Comparison of ENCODE assay signal across 8 cellular contexts in genomic region chr15:42133892-42134502, GRCh38. TPM values are rescaled to one million over a fixed set of nuclear protein-coding genes. Genes with fewer than 3 reads are reported as not detected.
A peak's percentile ranks its signal among the peaks of the same experiment; 100 is the strongest.
DNase-seq lines count a peak whose midpoint lies in the region; ATAC-seq and TF ChIP-seq lines count a peak whose summit lies in the region.

No MANE protein-coding gene starts in this region.

- TF ChIP-seq RAD21 in Ishikawa (IDR thresholded peaks at IDR 0.05; ENCODE audit: low read depth) = peak; percentile 88

- no peaks in the 10 kb centered on the region for H3K36me3 ChIP-seq in SJCRH30

- H3K27ac ChIP-seq in SJCRH30 = no peak overlapping the region

- ATAC-seq in HG02610 (IDR thresholded peaks at IDR 0.05; ENCODE audit: unreplicated experiment) = no peak

- TF ChIP-seq EP300 in Ishikawa (IDR thresholded peaks at IDR 0.05; ENCODE audit: borderline replicate concordance) = no peak

- H3K4me3 ChIP-seq in SJCRH30 = no peak overlapping the region

- peaks cover 41% of the 10 kb centered on the region for H3K27me3 Mint-ChIP-seq in activated naive CD4-positive, alpha-beta T cell treated with anti-CD3 and anti-CD28 coated beads, Interleukin-2, amount 10 ng/mL, durations not matched to agents 7 days and 5 days

- peaks cover 3% of the 10 kb centered on the region for H3K4me1 Mint-ChIP-seq in activated naive CD4-positive, alpha-beta T cell treated with anti-CD3 and anti-CD28 coated beads, Interleukin-2, amount 10 ng/mL, durations not matched to agents 7 days and 5 days

- DNase-seq in DMS 273 treated with DMSO at 0.1 percent for 48 hours (lab: John Stamatoyannopoulos, UW) = peak; percentile 2
- peak; percentile 80 to 83 for DNase-seq in SJCRH30
- DNase-seq in activated naive CD4-positive, alpha-beta T cell treated with anti-CD3 and anti-CD28 coated beads, Interleukin-2, amount 10 ng/mL, durations not matched to agents 7 days and 5 days = peak; percentile 80
- peak; percentile 38 for DNase-seq in iris pigment epithelial cell (ENCODE audit: low read depth)
- DNase-seq in stimulated activated CD4-positive, alpha-beta T cell treated with anti-CD3 and anti-CD28 coated beads, TNF-alpha, amount 100 ng/mL, for 48 hours (ENCODE audit: low read depth in 3 of 3) = peak; percentile 20 to 70 (median 33)
- DNase-seq in mucosa of gallbladder (ENCODE audit: low spot score) = no peak

- no peaks in the 10 kb centered on the region for H3K9me3 ChIP-seq in SJCRH30 (replicated peaks)

- peaks cover 6% of the 10 kb centered on the region; the same call in 1 of the 2 replicates for H3K4me1 ChIP-seq in SJCRH30

- H3K27me3 ChIP-seq in SJCRH30 = no peaks in the 10 kb centered on the region

- H3K9me3 Mint-ChIP-seq in activated naive CD4-positive, alpha-beta T cell treated with anti-CD3 and anti-CD28 coated beads, Interleukin-2, amount 10 ng/mL, durations not matched to agents 7 days and 5 days = no peaks in the 10 kb centered on the region

- H3K27ac Mint-ChIP-seq in activated naive CD4-positive, alpha-beta T cell treated with anti-CD3 and anti-CD28 coated beads, Interleukin-2, amount 10 ng/mL, durations not matched to agents 7 days and 5 days = no peak overlapping the region

- CTCF ChIA-PET in activated naive CD4-positive, alpha-beta T cell treated with anti-CD3 and anti-CD28 coated beads, Interleukin-2, amount 10 ng/mL, durations not matched to agents 7 days and 5 days (lab: Charles Lee) = interaction anchor here (0.6 to 7.5 kb wide), 14 partner anchors 11 to 167 kb away, joined by 3 to 74 read pairs (median 4); no protein-coding TSS in a partner anchor

- no peaks in the 10 kb centered on the region for H3K36me3 Mint-ChIP-seq in activated naive CD4-positive, alpha-beta T cell treated with anti-CD3 and anti-CD28 coated beads, Interleukin-2, amount 10 ng/mL, durations not matched to agents 7 days and 5 days

- no peak overlapping the region for H3K4me3 Mint-ChIP-seq in activated naive CD4-positive, alpha-beta T cell treated with anti-CD3 and anti-CD28 coated beads, Interleukin-2, amount 10 ng/mL, durations not matched to agents 7 days and 5 days

TF ChIP-seq in Ishikawa, 13 proteins besides CTCF, POLR2A, EP300 and RAD21:
- TF ChIP-seq NFIC (IDR thresholded peaks at IDR 0.05) (no peak), TEAD4 (IDR thresholded peaks at IDR 0.05) (no peak), MAX (IDR thresholded peaks at IDR 0.05) (no peak), CEBPB (IDR thresholded peaks at IDR 0.05) (no peak), REST (IDR thresholded peaks at IDR 0.05; ENCODE audit: low read depth) (no peak), FOXM1 (IDR thresholded peaks at IDR 0.05; ENCODE audit: borderline replicate concordance, low read depth) (no peak), USF1 (IDR thresholded peaks at IDR 0.05) (no peak), EGR1 (IDR thresholded peaks at IDR 0.05) (no peak), YY1 (IDR thresholded peaks at IDR 0.05; ENCODE audit: low read depth) (peak; percentile 38; the same call in 1 of the 2 replicates)

RNA-seq across cellular contexts. Expression of gene PLA2G4F, which starts 22.4 kb away (rescaled TPM):
- total RNA-seq in SJCRH30 (2014; rRNA removed; shearing (Covaris generic)) = not detected in 2 replicates
- total RNA-seq in mucosa of gallbladder = 3.2 TPM

RNA-seq across cellular contexts. Expression of gene PLA2G4D, which starts 39.6 kb away (rescaled TPM):
- total RNA-seq in SJCRH30 (2014; rRNA removed; shearing (Covaris generic)) = not detected in 2 replicates
- total RNA-seq in mucosa of gallbladder = not detected
